ENCODE assay signal across 7 cellular contexts in the genomic region with DNA sequence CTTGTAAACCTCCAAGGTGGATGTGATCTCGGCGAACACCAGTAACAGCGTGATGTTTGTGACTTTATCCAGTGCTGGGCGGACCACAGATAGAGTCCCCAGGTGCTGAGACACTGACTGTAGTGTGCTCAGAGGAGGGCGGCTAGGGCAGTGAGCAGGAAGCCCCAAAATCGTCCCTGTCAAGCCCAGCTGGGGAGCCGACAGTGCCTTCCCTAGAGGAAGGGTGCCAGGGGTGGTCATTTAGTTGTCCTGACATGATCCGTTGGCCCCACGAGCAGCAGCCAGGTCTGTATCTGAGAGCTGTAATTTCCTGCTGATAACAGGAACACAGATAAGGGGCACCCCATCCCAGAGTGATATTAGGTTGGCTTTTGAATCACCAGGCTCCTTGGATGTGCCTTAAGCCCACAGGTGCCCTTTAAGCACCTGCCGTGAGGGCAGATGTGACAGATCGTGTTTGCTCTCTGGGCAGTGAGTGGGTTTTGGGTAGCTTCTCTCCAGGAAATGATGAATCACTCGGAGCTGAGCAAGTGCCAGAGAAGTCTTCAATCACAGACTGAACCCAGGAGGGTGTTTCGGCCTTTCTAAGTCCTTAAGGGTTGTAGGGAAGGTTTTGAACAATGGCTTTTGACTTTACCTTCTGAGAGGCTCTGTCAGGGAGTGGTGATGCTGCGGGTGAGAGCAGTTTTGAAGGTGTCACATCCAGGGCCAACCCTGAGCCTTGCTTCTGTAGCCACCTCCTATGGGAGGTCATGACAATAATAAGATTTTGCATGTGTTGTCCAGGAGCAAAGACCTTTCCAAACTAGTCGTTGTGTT. TPM values are rescaled to one million over a fixed set of nuclear protein-coding genes. Genes with fewer than 3 reads are reported as not detected.
DNase-seq lines count a peak whose midpoint lies in the region; ATAC-seq and TF ChIP-seq lines count a peak whose summit lies in the region.

No MANE protein-coding gene starts in this region.

- H3K9ac ChIP-seq in skeletal muscle tissue (ENCODE audit: low read depth in 1 of 3, low read length in 3 of 3): peak overlapping the region; percentile 36 to 55 (median 47)

- intact Hi-C loops in esophagus squamous epithelium (cut with DNase I): no loop called here

- ATAC-seq in GM18870 (IDR thresholded peaks at IDR 0.05; ENCODE audit: unreplicated experiment): peak; percentile 6
- peak; percentile 23 for ATAC-seq in HG02981 (IDR thresholded peaks at IDR 0.05; ENCODE audit: unreplicated experiment)

- H3K27ac ChIP-seq in esophagus squamous epithelium (peak overlapping the region; percentile 63 to 88 (median 76)), skeletal muscle tissue (ENCODE audit: low read depth, low read length) (peak overlapping the region; percentile 77)

- TF ChIP-seq CTCF in esophagus squamous epithelium (IDR thresholded peaks at IDR 0.05): no peak

- DNase-seq in NCI-H748 (lab: John Stamatoyannopoulos, UW; ENCODE audit: unreplicated experiment): peak; percentile 78
- DNase-seq in activated CD8-positive, alpha-beta memory T cell treated with anti-CD3 and anti-CD28 coated beads, Interleukin-2, amount 50 U/mL, for 1 hour (ENCODE audit: extremely low read depth): peak; percentile 61
- no peak for DNase-seq in esophagus squamous epithelium (lab: John Stamatoyannopoulos, UW)
- DNase-seq in NCI-H1694 treated with DMSO at 0.1 percent for 48 hours (lab: John Stamatoyannopoulos, UW): no peak

- H3K9me3 ChIP-seq in esophagus squamous epithelium (no peaks in the 10 kb centered on the region), skeletal muscle tissue (ENCODE audit: control insufficient read depth in 3 of 3, low read length in 3 of 3) (no peaks in the 10 kb centered on the region)

- H3K27me3 ChIP-seq in esophagus squamous epithelium (no peaks in the 10 kb centered on the region), skeletal muscle tissue (ENCODE audit: control insufficient read depth in 3 of 3, insufficient read depth in 3 of 3, low read length in 3 of 3) (no peaks in the 10 kb centered on the region)

- H3K36me3 ChIP-seq in esophagus squamous epithelium (no peaks in the 10 kb centered on the region), skeletal muscle tissue (ENCODE audit: control insufficient read depth in 3 of 3, insufficient read depth in 3 of 3, low read length in 3 of 3) (no peaks in the 10 kb centered on the region)

- peaks cover 18 to 59% (median 21%) of the 10 kb centered on the region in 3 donors for H3K4me1 ChIP-seq in esophagus squamous epithelium
- H3K4me1 ChIP-seq in skeletal muscle tissue (ENCODE audit: control insufficient read depth in 3 of 3, insufficient read depth in 3 of 3, low read length in 3 of 3): peaks cover 35 to 60% (median 56%) of the 10 kb centered on the region in 3 donors

- H3K4me3 ChIP-seq in esophagus squamous epithelium (peak overlapping the region in 3 of 4 donors; percentile 13 to 39 (median 18)), skeletal muscle tissue (ENCODE audit: low read length in 3 of 3) (peak overlapping the region; percentile 18 to 58 (median 51))

- 9 to 15% methylated on average over 8 to 12 of the region's 15 CpGs for whole genome bisulfite sequencing in esophagus squamous epithelium, 2 donors

- peak in 1 of 4 donors; percentile 19 for TF ChIP-seq POLR2A in esophagus squamous epithelium (IDR thresholded peaks at IDR 0.05)

RNA-seq across cellular contexts. Expression of a gene that starts 7.7 kb away (rescaled TPM):
- total RNA-seq in esophagus squamous epithelium (10 to 100 TPM; 16.9 to 80.9 (median 39.7) TPM), skeletal muscle tissue (18.8 TPM)

Comparison
In these comparisons a context has a peak if more than half of its experiments do, and no peak if none do; other contexts are left out.
1. DNase-seq: peak in NCI-H748 (single experiment) and activated CD8-positive, alpha-beta memory T cell treated with anti-CD3 and anti-CD28 coated beads, Interleukin-2, amount 50 U/mL, for 1 hour (single experiment); none in esophagus squamous epithelium (single experiment) and NCI-H1694 treated with DMSO at 0.1 percent for 48 hours (single experiment).